8 cellular contexts compared by ENCODE assay signal in genomic region chr19:47130120-47130588, GRCh38. TPM values are rescaled to one million over a fixed set of nuclear protein-coding genes. Genes with fewer than 3 reads are reported as not detected.
DNase-seq lines count a peak whose midpoint lies in the region; ATAC-seq lines count a peak whose summit lies in the region.

No MANE protein-coding gene starts in this region.

- 81% methylated on average over 8 of the region's 8 CpGs for WGBS in mesenchymal stem cell
- 79% methylated on average over 8 of the region's 8 CpGs for WGBS in thymus

- H2AK5ac ChIP-seq in mesenchymal stem cell (ENCODE audit: low read length, severe bottlenecking): no peak overlapping the region

- H3K4me2 ChIP-seq in mesenchymal stem cell (ENCODE audit: low read length, poor library complexity, severe bottlenecking): no peak overlapping the region

- peak overlapping the region in 1 of 2 experiments; percentile 33 for H2BK12ac ChIP-seq in mesenchymal stem cell (ENCODE audit: low read length in 2 of 2)

- peaks cover 50% of the 10 kb centered on the region for H3K4me1 Mint-ChIP-seq in activated T-cell treated with anti-CD3 and anti-CD28 coated beads, Interleukin-2, amount 50 U/mL, for 4 hours (ENCODE audit: low read depth)

- no peak for DNase-seq in activated T-cell treated with anti-CD3 and anti-CD28 coated beads, Interleukin-2, amount 50 U/mL, for 4 hours
- no peak for DNase-seq in activated T-cell treated with anti-CD3 and anti-CD28 coated beads, Interleukin-2, amount 50 U/mL, for 1 hour
- no peak for DNase-seq in adipocyte (ENCODE audit: low read depth)
- DNase-seq in mesenchymal stem cell: no peak
- no peak for DNase-seq in SKM-1 (lab: John Stamatoyannopoulos, UW; ENCODE audit: unreplicated experiment)
- DNase-seq in retina: no peak

- H3K4me3 Mint-ChIP-seq in activated T-cell treated with anti-CD3 and anti-CD28 coated beads, Interleukin-2, amount 50 U/mL, for 4 hours: peak overlapping the region; percentile 94

- peak overlapping the region; percentile 99 for H3K4me3 ChIP-seq in adipocyte (ENCODE audit: low read length)
- H3K4me3 ChIP-seq in mesenchymal stem cell (ENCODE audit: insufficient read depth in 1 of 2, low read depth in 1 of 2, low read length in 2 of 2): peak overlapping the region in 1 of 2 experiments; percentile 92
- H3K4me3 ChIP-seq in thymus (ENCODE audit: low read length): peak overlapping the region; percentile 64

- no peaks in the 10 kb centered on the region for H3K27me3 ChIP-seq in adipocyte (replicated peaks; ENCODE audit: control insufficient read depth, insufficient read depth, low read length)
- no peaks in the 10 kb centered on the region for H3K27me3 ChIP-seq in mesenchymal stem cell (ENCODE audit: control insufficient read depth in 1 of 2, insufficient read depth in 1 of 2, low read length in 2 of 2)
- no peaks in the 10 kb centered on the region for H3K27me3 ChIP-seq in thymus (ENCODE audit: control insufficient read depth, insufficient read depth)

- H3K23ac ChIP-seq in mesenchymal stem cell (ENCODE audit: low read length in 2 of 2): no peak overlapping the region

- H3K14ac ChIP-seq in mesenchymal stem cell (ENCODE audit: low read length in 2 of 2): no peak overlapping the region

- H3K18ac ChIP-seq in mesenchymal stem cell (ENCODE audit: low read depth in 1 of 2, low read length in 2 of 2): no peak overlapping the region

- no peak overlapping the region for H2BK5ac ChIP-seq in mesenchymal stem cell (ENCODE audit: low read depth, low read length, poor library complexity, severe bottlenecking)

- no peak for ATAC-seq in activated T-cell treated with anti-CD3 and anti-CD28 coated beads, Interleukin-2, amount 50 U/mL, for 4 hours
- ATAC-seq in GM21367 (IDR thresholded peaks at IDR 0.05; ENCODE audit: unreplicated experiment): no peak

- H3K36me3 ChIP-seq in adipocyte (ENCODE audit: control insufficient read depth, insufficient read depth, low read length, severe bottlenecking) (no peaks in the 10 kb centered on the region), mesenchymal stem cell (ENCODE audit: control insufficient read depth in 1 of 2, insufficient read depth in 2 of 2, low read depth in 1 of 2, low read length in 2 of 2) (peaks cover 0 to 7% of the 10 kb centered on the region in 2 experiments), thymus (ENCODE audit: control insufficient read depth, insufficient read depth) (peaks cover 4% of the 10 kb centered on the region)

- no peaks in the 10 kb centered on the region for H3K27me3 Mint-ChIP-seq in activated T-cell treated with anti-CD3 and anti-CD28 coated beads, Interleukin-2, amount 50 U/mL, for 4 hours (ENCODE audit: low read depth)

- H3K4ac ChIP-seq in mesenchymal stem cell (ENCODE audit: low read depth in 1 of 2, low read length in 2 of 2): peak overlapping the region in 1 of 2 experiments; percentile 94

- H3K4me1 ChIP-seq in adipocyte (ENCODE audit: control insufficient read depth, insufficient read depth, low read length): peaks cover 24% of the 10 kb centered on the region
- peaks cover 6% of the 10 kb centered on the region for H3K4me1 ChIP-seq in mesenchymal stem cell (ENCODE audit: control insufficient read depth, insufficient read depth, low read depth, low read length)
- peaks cover 27% of the 10 kb centered on the region for H3K4me1 ChIP-seq in thymus (ENCODE audit: control insufficient read depth, insufficient read depth, low read length)

- H2BK120ac ChIP-seq in mesenchymal stem cell (ENCODE audit: low read depth, low read length): no peak overlapping the region

- H3K27ac ChIP-seq in mesenchymal stem cell (ENCODE audit: low read length, poor library complexity, severe bottlenecking) (no peak overlapping the region), thymus (ENCODE audit: low read depth) (no peak overlapping the region)

- no peak overlapping the region for H2BK15ac ChIP-seq in mesenchymal stem cell (ENCODE audit: low read depth, poor library complexity, severe bottlenecking)

- peaks cover 29% of the 10 kb centered on the region for H3K36me3 Mint-ChIP-seq in activated T-cell treated with anti-CD3 and anti-CD28 coated beads, Interleukin-2, amount 50 U/mL, for 4 hours (ENCODE audit: insufficient read depth)

- H4K91ac ChIP-seq in mesenchymal stem cell (ENCODE audit: low read length): no peak overlapping the region

- no peak overlapping the region for H4K8ac ChIP-seq in mesenchymal stem cell (ENCODE audit: low read length)

- H3K9me3 Mint-ChIP-seq in activated T-cell treated with anti-CD3 and anti-CD28 coated beads, Interleukin-2, amount 50 U/mL, for 4 hours: no peaks in the 10 kb centered on the region

- no peaks in the 10 kb centered on the region for H3K79me1 ChIP-seq in mesenchymal stem cell (replicated peaks; ENCODE audit: low read length, poor library complexity, severe bottlenecking)

- no peak overlapping the region for H2AFZ ChIP-seq in mesenchymal stem cell (ENCODE audit: low read depth, low read length)

- H3K9ac ChIP-seq in adipocyte (ENCODE audit: low read length): peak overlapping the region; percentile 46
- H3K9ac ChIP-seq in mesenchymal stem cell (ENCODE audit: low read length): peak overlapping the region; percentile 46

- H3K9me3 ChIP-seq in adipocyte (ENCODE audit: control insufficient read depth, low read length): no peaks in the 10 kb centered on the region
- no peaks in the 10 kb centered on the region for H3K9me3 ChIP-seq in mesenchymal stem cell (ENCODE audit: control insufficient read depth, low read length)
- no peaks in the 10 kb centered on the region for H3K9me3 ChIP-seq in thymus (ENCODE audit: control insufficient read depth)

RNA-seq across cellular contexts. Expression of gene SAE1, which starts 0.5 kb away (rescaled TPM):
- total RNA-seq in activated T-cell treated with anti-CD3 and anti-CD28 coated beads, Interleukin-2, amount 50 U/mL, for 4 hours: 100 to 1,000 TPM in 1 of 3 donors, 10 to 100 TPM in 2; 90.0 to 112 (median 99.3) TPM
- polyA plus RNA-seq in mesenchymal stem cell (2013, experiment 1 of 2): 133 TPM
- 135 TPM for polyA plus RNA-seq in mesenchymal stem cell (2013, experiment 2 of 2)
- polyA plus RNA-seq in thymus: 40.5 TPM

RNA-seq across cellular contexts. Expression of gene ZC3H4, which starts 16.6 kb away (rescaled TPM):
- total RNA-seq in activated T-cell treated with anti-CD3 and anti-CD28 coated beads, Interleukin-2, amount 50 U/mL, for 4 hours: 10 to 100 TPM; 77.7 to 91.6 (median 90.4) TPM
- polyA plus RNA-seq in mesenchymal stem cell (2013, experiment 1 of 2): 12.6 TPM
- 12.7 TPM for polyA plus RNA-seq in mesenchymal stem cell (2013, experiment 2 of 2)
- 14.3 TPM for polyA plus RNA-seq in thymus
